In the genomic region with DNA sequence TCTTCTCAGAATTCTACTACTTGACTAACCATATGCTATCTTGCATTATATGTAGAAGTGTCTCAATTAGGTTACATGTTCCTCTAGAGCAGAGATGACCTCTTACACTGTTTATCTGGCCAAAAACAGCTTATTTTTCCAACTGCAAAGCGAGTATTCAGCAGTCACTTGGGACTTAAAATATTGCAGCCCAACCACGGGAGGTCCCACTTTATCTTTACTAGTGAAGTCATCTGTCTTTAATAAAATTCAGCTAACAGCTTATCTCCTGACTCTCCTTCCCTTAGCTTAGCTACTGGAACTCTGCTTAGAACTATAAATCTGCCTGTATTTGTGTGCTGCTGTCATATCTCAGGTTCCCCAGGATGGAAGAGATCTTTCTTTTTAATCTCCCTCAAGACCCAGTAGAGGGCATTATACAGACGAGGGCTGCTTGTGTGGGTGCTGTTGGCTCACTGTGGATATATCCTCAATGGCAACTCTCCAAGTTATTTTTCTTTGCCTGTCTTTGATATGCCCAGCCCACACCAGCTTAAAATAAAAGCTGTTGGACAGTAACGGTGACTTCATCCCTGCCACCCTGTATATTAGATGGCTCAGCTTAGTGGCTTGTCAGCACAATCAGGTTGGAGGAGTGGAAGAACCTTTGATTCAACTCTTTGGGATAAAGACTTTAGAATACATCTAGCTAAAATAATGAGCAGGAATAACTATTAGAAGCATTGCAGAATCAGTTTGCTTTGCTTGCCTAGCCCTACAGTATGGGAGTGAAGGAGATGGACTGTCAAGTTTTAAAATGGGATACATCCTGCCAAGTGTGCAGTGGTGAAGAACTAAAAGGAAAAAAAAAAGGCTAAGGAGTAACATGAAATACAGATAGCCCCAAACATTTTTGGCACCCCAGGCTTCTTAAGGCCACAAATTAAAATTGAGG, we compare ENCODE assay signal across 8 cellular contexts. TPM values are rescaled to one million over a fixed set of nuclear protein-coding genes. Genes with fewer than 3 reads are reported as not detected.
DNase-seq lines count a peak whose midpoint lies in the region; ATAC-seq and TF ChIP-seq lines count a peak whose summit lies in the region.

No MANE protein-coding gene starts in this region.

- intact Hi-C loops in adrenal gland (cut with DNase I) = loop anchor here (5.0 kb wide), 3 partner anchors 43 to 63 kb away; a partner anchor contains a TSS

- peaks cover 0 to 44% of the 10 kb centered on the region in 2 donors for H3K36me3 ChIP-seq in adrenal gland (replicated peaks in 1 of 2)

- H3K4me1 ChIP-seq in adrenal gland (replicated peaks in 1 of 2) = peaks cover 28 to 41% of the 10 kb centered on the region in 2 donors

- TF ChIP-seq POLR2A in adrenal gland (IDR thresholded peaks at IDR 0.05) = peak in 1 of 2 donors; percentile 70

- DNase-seq in DMS114 treated with DMSO at 0.1 percent for 48 hours (lab: John Stamatoyannopoulos, UW; ENCODE audit: unreplicated experiment) (peak; percentile 56), M059J (ENCODE audit: low read depth) (peak; percentile 81), adrenal gland (peak; percentile 45 to 85 (median 78)), iris pigment epithelial cell (ENCODE audit: low read depth) (peak; percentile 78), stromal cell of bone marrow (ENCODE audit: low read depth) (peak; percentile 59), iPS-NIHi11 (ENCODE audit: low spot score) (no peak)

- TF ChIP-seq CTCF in adrenal gland (IDR thresholded peaks at IDR 0.05) = peak in 5 of 6 experiments; percentile 32 to 50 (median 38)

- no peaks in the 10 kb centered on the region for H3K27me3 ChIP-seq in adrenal gland

- H3K27ac ChIP-seq in adrenal gland = peak overlapping the region; percentile 1 to 79 (median 59)

- no peak overlapping the region for H3K4me3 ChIP-seq in adrenal gland

- H3K9me3 ChIP-seq in adrenal gland (replicated peaks in 1 of 3) = no peaks in the 10 kb centered on the region

- WGBS in adrenal gland, 4 donors = 9 to 17% (median 9%) methylated on average over 4 of the region's 4 CpGs

- ATAC-seq in GM18873 (IDR thresholded peaks at IDR 0.05; ENCODE audit: low FRiP score, unreplicated experiment) (no peak), HG03354 (IDR thresholded peaks at IDR 0.05; ENCODE audit: poor library complexity, severe bottlenecking, unreplicated experiment) (no peak)

RNA-seq across cellular contexts. Expression of a gene that starts 9.6 kb away (rescaled TPM):
- total RNA-seq in M059J (2014; rRNA removed; shearing (Covaris generic)) = 231 and 284 TPM in 2 replicates
- total RNA-seq in adrenal gland = 100 to 1,000 TPM in 5 of 8 donors, 10 to 100 TPM in 3; 91.8 to 167 (median 118) TPM
- polyA plus RNA-seq in adrenal gland = 100 to 1,000 TPM in 2 of 3 donors, 10 to 100 TPM in 1; 100.0 to 215 (median 110) TPM

RNA-seq across cellular contexts. Expression of a gene that starts 40.4 kb away (rescaled TPM):
- total RNA-seq in M059J (2014; rRNA removed; shearing (Covaris generic)) = 130 and 216 TPM in 2 replicates
- 100 to 1,000 TPM; 146 to 299 (median 207) TPM for total RNA-seq in adrenal gland
- 100 to 1,000 TPM in 1 of 3 donors, 10 to 100 TPM in 2; 57.4 to 187 (median 90.5) TPM for polyA plus RNA-seq in adrenal gland
